ENCODE assay signal across 33 cellular contexts in genomic region chr16:67540756-67541155, GRCh38. TPM values are rescaled to one million over a fixed set of nuclear protein-coding genes. Genes with fewer than 3 reads are reported as not detected.
DNase-seq lines count a peak whose midpoint lies in the region; ATAC-seq and TF ChIP-seq lines count a peak whose summit lies in the region.
"Had no signal": no experiment of that assay in that cellular context is flagged by ENCODE, and none has a peak within 500 bp of the region (broad histone marks: within the 10 kb centered on the region; RNA-seq: fewer than 3 reads in every experiment).

No MANE protein-coding gene starts in this region.

- H3K9me3 Mint-ChIP-seq in activated T-helper 1 cell treated with anti-CD3 and anti-CD28 coated beads, Interleukin-12 subunit alpha, Interleukin-12 subunit beta, Interleukin-2, Interleukin-4 antibody, amounts not matched to agents 30 ng/mL and 10 ng/mL and 1 ng/mL, durations not matched to agents 14 hours and 24 hours and 36 hours = no peaks in the 10 kb centered on the region
- H3K9me3 Mint-ChIP-seq in memory B cell (no peaks in the 10 kb centered on the region), type B pancreatic cell (no peaks in the 10 kb centered on the region), WTC11 (no peaks in the 10 kb centered on the region)
- H3K9me3 Mint-ChIP-seq: dendritic cell treated with granulocyte-macrophage colony-stimulating factor and Interleukin-4, amounts not matched to agents 40 ng/mL and 50 ng/mL, for 4 days; stimulated activated memory B cell treated with anti-CD40 and anti-IgM and Interleukin-4, amounts not matched to agents 10 μg/mL and 1 μg/mL and 100 μg/mL, for 72 hours had no signal

- WGBS in heart right ventricle, 2 donors = 92 to 100% methylated on average over 1 of the region's 1 CpG

- H3K4me1 Mint-ChIP-seq in activated T-helper 1 cell treated with anti-CD3 and anti-CD28 coated beads, Interleukin-12 subunit alpha, Interleukin-12 subunit beta, Interleukin-2, Interleukin-4 antibody, amounts not matched to agents 30 ng/mL and 10 ng/mL and 1 ng/mL, durations not matched to agents 14 hours and 24 hours and 36 hours (ENCODE audit: low read depth) = peaks cover 39% of the 10 kb centered on the region
- H3K4me1 Mint-ChIP-seq in memory B cell (peaks cover 55% of the 10 kb centered on the region), type B pancreatic cell (ENCODE audit: unreplicated experiment) (peaks cover 22% of the 10 kb centered on the region), WTC11 (peaks cover 14% of the 10 kb centered on the region)

- no peak for DNase-seq in heart right ventricle
- DNase-seq in right atrium auricular region (ENCODE audit: low spot score) = no peak
- no peak for DNase-seq in activated T-helper 1 cell treated with anti-CD3 and anti-CD28 coated beads, Interleukin-12 subunit alpha, Interleukin-12 subunit beta, Interleukin-2, Interleukin-4 antibody, amounts not matched to agents 30 ng/mL and 10 ng/mL and 1 ng/mL, durations not matched to agents 14 hours and 24 hours and 36 hours (ENCODE audit: low spot score)
- DNase-seq in memory B cell (ENCODE audit: low spot score in 2 of 2) = no peak
- no peak for DNase-seq in type B pancreatic cell (ENCODE audit: extremely low spot score, unreplicated experiment)
- no peak for DNase-seq in mucosa of descending colon
- no peak for DNase-seq in WTC11 (ENCODE audit: low spot score)
- no peak for DNase-seq in ACHN
- DNase-seq: activated CD8-positive, alpha-beta T cell treated with anti-CD3 and anti-CD28 coated beads, Interleukin-2, amount 10 ng/mL, durations not matched to agents 7 days and 5 days; activated naive CD4-positive, alpha-beta T cell; DMS 273 treated with DMSO at 0.1 percent for 48 hours; HCEC 1CT; lower lobe of right lung; NCI-H1417; NCI-H2081; NCI-H345; NCI-H82; retina; stimulated activated CD4-positive, alpha-beta T cell treated with anti-CD3 and anti-CD28 coated beads, Interleukin-2, amount 100 ng/mL, for 48 hours had no signal

- H3K27me3 Mint-ChIP-seq in activated T-helper 1 cell treated with anti-CD3 and anti-CD28 coated beads, Interleukin-12 subunit alpha, Interleukin-12 subunit beta, Interleukin-2, Interleukin-4 antibody, amounts not matched to agents 30 ng/mL and 10 ng/mL and 1 ng/mL, durations not matched to agents 14 hours and 24 hours and 36 hours (ENCODE audit: insufficient read depth) = peaks cover 12% of the 10 kb centered on the region
- H3K27me3 Mint-ChIP-seq in memory B cell (no peaks in the 10 kb centered on the region), type B pancreatic cell (peaks cover 26% of the 10 kb centered on the region), WTC11 (ENCODE audit: low read depth) (peaks cover 70% of the 10 kb centered on the region)
- H3K27me3 Mint-ChIP-seq: dendritic cell treated with granulocyte-macrophage colony-stimulating factor and Interleukin-4, amounts not matched to agents 40 ng/mL and 50 ng/mL, for 4 days; stimulated activated memory B cell treated with anti-CD40 and anti-IgM and Interleukin-4, amounts not matched to agents 10 μg/mL and 1 μg/mL and 100 μg/mL, for 72 hours had no signal

- H3K27ac Mint-ChIP-seq in activated T-helper 1 cell treated with anti-CD3 and anti-CD28 coated beads, Interleukin-12 subunit alpha, Interleukin-12 subunit beta, Interleukin-2, Interleukin-4 antibody, amounts not matched to agents 30 ng/mL and 10 ng/mL and 1 ng/mL, durations not matched to agents 14 hours and 24 hours and 36 hours = peak overlapping the region; percentile 13
- H3K27ac Mint-ChIP-seq in memory B cell (peak overlapping the region; percentile 10), type B pancreatic cell (no peak overlapping the region), WTC11 (no peak overlapping the region)
- H3K27ac Mint-ChIP-seq: activated CD8-positive, alpha-beta T cell treated with anti-CD3 and anti-CD28 coated beads, Interleukin-2, amount 10 ng/mL, durations not matched to agents 7 days and 5 days; dendritic cell treated with granulocyte-macrophage colony-stimulating factor and Interleukin-4, amounts not matched to agents 40 ng/mL and 50 ng/mL, for 4 days; stimulated activated memory B cell treated with anti-CD40 and anti-IgM and Interleukin-4, amounts not matched to agents 10 μg/mL and 1 μg/mL and 100 μg/mL, for 72 hours had no signal

- H3K36me3 Mint-ChIP-seq in activated T-helper 1 cell treated with anti-CD3 and anti-CD28 coated beads, Interleukin-12 subunit alpha, Interleukin-12 subunit beta, Interleukin-2, Interleukin-4 antibody, amounts not matched to agents 30 ng/mL and 10 ng/mL and 1 ng/mL, durations not matched to agents 14 hours and 24 hours and 36 hours (ENCODE audit: low read depth) = peaks cover 13% of the 10 kb centered on the region
- peaks cover 24% of the 10 kb centered on the region for H3K36me3 Mint-ChIP-seq in memory B cell
- H3K36me3 Mint-ChIP-seq in type B pancreatic cell = peaks cover 10% of the 10 kb centered on the region
- peaks cover 2% of the 10 kb centered on the region; the same call in 1 of the 2 replicates for H3K36me3 Mint-ChIP-seq in WTC11

- ATAC-seq in heart right ventricle (no peak), memory B cell (ENCODE audit: low read depth) (no peak), mucosa of descending colon (no peak), WTC11 (no peak)
- ATAC-seq: activated CD4-positive, CD25-positive, alpha-beta regulatory T cell treated with anti-CD3 and anti-CD28 coated beads, Interleukin-2, amount 50 U/mL, for 24 hours; activated CD8-positive, alpha-beta T cell treated with anti-CD3 and anti-CD28 coated beads, Interleukin-2, amount 10 ng/mL, durations not matched to agents 7 days and 5 days; lower lobe of right lung; SK-N-SH treated with all-trans-retinoic acid at 6 μM for 48 hours; stimulated activated memory B cell treated with anti-CD40 and anti-IgM and Interleukin-4, amounts not matched to agents 10 μg/mL and 1 μg/mL and 100 μg/mL, for 72 hours had no signal

- H3K36me3 ChIP-seq in heart right ventricle = peaks cover 0 to 76% (median 62%) of the 10 kb centered on the region in 9 donors
- H3K36me3 ChIP-seq in right atrium auricular region = peaks cover 62% of the 10 kb centered on the region
- H3K36me3 ChIP-seq in mucosa of descending colon (ENCODE audit: low read depth) = no peaks in the 10 kb centered on the region

- in situ Hi-C loops in ACHN (cut with HindIII; ENCODE audit: low pct_ligation_motif_present, low pct_unique_long_range_greater_than_20kb, low sequenced_read_pairs) = no loop called here

- TF ChIP-seq CTCF in heart right ventricle (IDR thresholded peaks at IDR 0.05) = no peak
- TF ChIP-seq CTCF in right atrium auricular region (IDR thresholded peaks at IDR 0.05) = no peak
- TF ChIP-seq CTCF in type B pancreatic cell (conservative IDR thresholded peaks at IDR 0.05) = no peak
- no peak for TF ChIP-seq CTCF in mucosa of descending colon (IDR thresholded peaks at IDR 0.05)
- no peak for TF ChIP-seq CTCF in WTC11 (IDR thresholded peaks at IDR 0.05)

- peaks cover 15 to 95% (median 66%) of the 10 kb centered on the region in 9 donors for H3K4me1 ChIP-seq in heart right ventricle
- H3K4me1 ChIP-seq in right atrium auricular region = peaks cover 0 to 79% of the 10 kb centered on the region in 2 donors
- H3K4me1 ChIP-seq in mucosa of descending colon (ENCODE audit: low read depth) = peaks cover 11% of the 10 kb centered on the region

- intact Hi-C loops in heart right ventricle (cut with DNase I) = loop anchor here in 4 of 10 donors (10.0 kb wide), 2 partner anchors 104 to 404 kb away; partner anchors contain the start of genes CARMIL2 (in 3 of the 4) and LCAT (in 1 of the 4)
- intact Hi-C loops in activated T-helper 1 cell treated with anti-CD3 and anti-CD28 coated beads, Interleukin-12 subunit alpha, Interleukin-12 subunit beta, Interleukin-2, Interleukin-4 antibody, amounts not matched to agents 30 ng/mL and 10 ng/mL and 1 ng/mL, durations not matched to agents 14 hours and 24 hours and 36 hours (cut with micrococcal nuclease) = no loop called here
- intact Hi-C loops in mucosa of descending colon (cut with DNase I, micrococcal nuclease) = loop anchor here in 1 of 2 donors (10.0 kb wide), 1 partner anchor 124 kb away; the partner anchor contains the start of genes ACD, C16orf86, ENKD1 and PARD6A

- H3K9me3 ChIP-seq in heart right ventricle = no peaks in the 10 kb centered on the region
- no peaks in the 10 kb centered on the region for H3K9me3 ChIP-seq in right atrium auricular region
- H3K9me3 ChIP-seq in mucosa of descending colon = no peaks in the 10 kb centered on the region
- H3K9me3 ChIP-seq: lower lobe of right lung, vagina had no signal

- H3K4me3 Mint-ChIP-seq in activated T-helper 1 cell treated with anti-CD3 and anti-CD28 coated beads, Interleukin-12 subunit alpha, Interleukin-12 subunit beta, Interleukin-2, Interleukin-4 antibody, amounts not matched to agents 30 ng/mL and 10 ng/mL and 1 ng/mL, durations not matched to agents 14 hours and 24 hours and 36 hours = peak overlapping the region; percentile 13
- H3K4me3 Mint-ChIP-seq in memory B cell (no peak overlapping the region), type B pancreatic cell (peak overlapping the region; percentile 72), WTC11 (no peak overlapping the region)
- H3K4me3 Mint-ChIP-seq: activated CD8-positive, alpha-beta T cell treated with anti-CD3 and anti-CD28 coated beads, Interleukin-2, amount 10 ng/mL, durations not matched to agents 7 days and 5 days; dendritic cell treated with granulocyte-macrophage colony-stimulating factor and Interleukin-4, amounts not matched to agents 40 ng/mL and 50 ng/mL, for 4 days; stimulated activated memory B cell treated with anti-CD40 and anti-IgM and Interleukin-4, amounts not matched to agents 10 μg/mL and 1 μg/mL and 100 μg/mL, for 72 hours had no signal

- H3K4me3 ChIP-seq in heart right ventricle (no peak overlapping the region), right atrium auricular region (no peak overlapping the region), mucosa of descending colon (no peak overlapping the region)
- H3K4me3 ChIP-seq: cardiac muscle cell, smooth muscle cell, vagina had no signal

- POLR2A ChIA-PET in WTC11 (lab: Charles Lee) = interaction anchor here (0.9 kb wide), 1 partner anchor 8 kb away, joined by 3 read pairs; no protein-coding TSS in a partner anchor

- H3K27ac ChIP-seq in heart right ventricle = peak overlapping the region in 6 of 10 donors; percentile 16 to 97 (median 50)
- H3K27ac ChIP-seq in right atrium auricular region = no peak overlapping the region
- H3K27ac ChIP-seq: C4-2B, cardiac muscle cell, lower lobe of right lung, vagina had no signal

- H3K27me3 ChIP-seq in heart right ventricle = no peaks in the 10 kb centered on the region
- no peaks in the 10 kb centered on the region for H3K27me3 ChIP-seq in right atrium auricular region
- H3K27me3 ChIP-seq: vagina had no signal

- CTCF ChIA-PET in WTC11 (lab: Charles Lee) = interaction anchor here (0.5 to 13.9 kb wide), 3 partner anchors 20 to 281 kb away, joined by 3 to 184 read pairs (median 3); no protein-coding TSS in a partner anchor

RNA-seq across cellular contexts. Expression of gene RIPOR1, which starts 12.1 kb away (rescaled TPM):
- total RNA-seq in heart right ventricle = 10 to 100 TPM; 45.9 to 86.1 (median 73.8) TPM
- 10 to 100 TPM; 40.0 to 66.9 TPM for polyA plus RNA-seq in heart right ventricle
- total RNA-seq in right atrium auricular region = 10 to 100 TPM; 43.9 to 66.9 TPM
- 26.3 and 27.1 TPM in 2 replicates for total RNA-seq in activated T-helper 1 cell treated with anti-CD3 and anti-CD28 coated beads, Interleukin-12 subunit alpha, Interleukin-12 subunit beta, Interleukin-2, Interleukin-4 antibody, amounts not matched to agents 30 ng/mL and 10 ng/mL and 1 ng/mL, durations not matched to agents 14 hours and 24 hours and 36 hours
- total RNA-seq in type B pancreatic cell (ENCODE audit: low replicate concordance) = 38.5 and 43.1 TPM in 2 replicates
- 10 to 100 TPM; 10.9 to 74.7 (median 20.5) TPM for total RNA-seq in mucosa of descending colon
- total RNA-seq in WTC11 (2021) = 14.9 to 15.9 TPM (median 15.5 TPM) in 3 replicates

RNA-seq across cellular contexts. Expression of gene CTCF, which starts 21.6 kb away (rescaled TPM):
- total RNA-seq in heart right ventricle (10 to 100 TPM; 20.5 to 31.0 (median 24.8) TPM), right atrium auricular region (10 to 100 TPM; 24.5 to 31.6 TPM), type B pancreatic cell (ENCODE audit: low replicate concordance) (48.4 and 57.8 TPM in 2 replicates), mucosa of descending colon (10 to 100 TPM; 41.1 to 55.5 (median 43.4) TPM), WTC11 (2021) (55.4 to 60.6 TPM (median 57.7 TPM) in 3 replicates)
- 10 to 100 TPM; 11.9 to 20.7 TPM for polyA plus RNA-seq in heart right ventricle
- 64.7 and 67.6 TPM in 2 replicates for total RNA-seq in activated T-helper 1 cell treated with anti-CD3 and anti-CD28 coated beads, Interleukin-12 subunit alpha, Interleukin-12 subunit beta, Interleukin-2, Interleukin-4 antibody, amounts not matched to agents 30 ng/mL and 10 ng/mL and 1 ng/mL, durations not matched to agents 14 hours and 24 hours and 36 hours

RNA-seq across cellular contexts. Expression of gene AGRP, which starts 57.4 kb away (rescaled TPM):
- total RNA-seq in heart right ventricle (not detected), right atrium auricular region (not detected), type B pancreatic cell (ENCODE audit: low replicate concordance) (not detected in 2 replicates), mucosa of descending colon (not detected), WTC11 (2021) (not detected in 3 replicates)
- under 1 TPM in 1 of 2 donors, not detected in 1; 0.10 TPM for polyA plus RNA-seq in heart right ventricle
- not detected in 2 replicates for total RNA-seq in activated T-helper 1 cell treated with anti-CD3 and anti-CD28 coated beads, Interleukin-12 subunit alpha, Interleukin-12 subunit beta, Interleukin-2, Interleukin-4 antibody, amounts not matched to agents 30 ng/mL and 10 ng/mL and 1 ng/mL, durations not matched to agents 14 hours and 24 hours and 36 hours
- total RNA-seq: activated CD8-positive, alpha-beta T cell treated with anti-CD3 and anti-CD28 coated beads, Interleukin-2, amount 10 ng/mL, durations not matched to agents 7 days and 5 days; cardiac muscle cell; glomerular endothelial cell; kidney; M059J; OCI-LY7; omental fat pad; smooth muscle cell; temporal lobe; vagina had no signal
- polyA plus RNA-seq: cardiac muscle cell, smooth muscle cell had no signal

RNA-seq across cellular contexts. Expression of gene ATP6V0D1, which starts 59.8 kb away (rescaled TPM):
- 10 to 100 TPM; 57.4 to 84.7 (median 67.5) TPM for total RNA-seq in heart right ventricle
- polyA plus RNA-seq in heart right ventricle = 10 to 100 TPM; 12.8 to 73.3 TPM
- 10 to 100 TPM; 79.7 to 95.7 TPM for total RNA-seq in right atrium auricular region
- total RNA-seq in activated T-helper 1 cell treated with anti-CD3 and anti-CD28 coated beads, Interleukin-12 subunit alpha, Interleukin-12 subunit beta, Interleukin-2, Interleukin-4 antibody, amounts not matched to agents 30 ng/mL and 10 ng/mL and 1 ng/mL, durations not matched to agents 14 hours and 24 hours and 36 hours = 37.7 and 41.5 TPM in 2 replicates
- total RNA-seq in type B pancreatic cell (ENCODE audit: low replicate concordance) = 73.5 and 94.4 TPM in 2 replicates
- 100 to 1,000 TPM; 152 to 253 (median 228) TPM for total RNA-seq in mucosa of descending colon
- total RNA-seq in WTC11 (2021) = 32.5 to 44.1 TPM (median 33.8 TPM) in 3 replicates

Comparison
In these comparisons a context has a peak if more than half of its experiments do, and no peak if none do; other contexts are left out.
1. H3K27ac ChIP-seq: peak in heart right ventricle (6 of 10); none in right atrium auricular region (0 of 2).
2. H3K27ac Mint-ChIP-seq: peak in activated T-helper 1 cell treated with anti-CD3 and anti-CD28 coated beads, Interleukin-12 subunit alpha, Interleukin-12 subunit beta, Interleukin-2, Interleukin-4 antibody, amounts not matched to agents 30 ng/mL and 10 ng/mL and 1 ng/mL, durations not matched to agents 14 hours and 24 hours and 36 hours (single experiment) and memory B cell (single experiment); none in type B pancreatic cell (single experiment) and WTC11 (single experiment).
3. H3K4me3 Mint-ChIP-seq: peak in activated T-helper 1 cell treated with anti-CD3 and anti-CD28 coated beads, Interleukin-12 subunit alpha, Interleukin-12 subunit beta, Interleukin-2, Interleukin-4 antibody, amounts not matched to agents 30 ng/mL and 10 ng/mL and 1 ng/mL, durations not matched to agents 14 hours and 24 hours and 36 hours (single experiment) and type B pancreatic cell (single experiment); none in memory B cell (single experiment) and WTC11 (single experiment).